In the genomic region with DNA sequence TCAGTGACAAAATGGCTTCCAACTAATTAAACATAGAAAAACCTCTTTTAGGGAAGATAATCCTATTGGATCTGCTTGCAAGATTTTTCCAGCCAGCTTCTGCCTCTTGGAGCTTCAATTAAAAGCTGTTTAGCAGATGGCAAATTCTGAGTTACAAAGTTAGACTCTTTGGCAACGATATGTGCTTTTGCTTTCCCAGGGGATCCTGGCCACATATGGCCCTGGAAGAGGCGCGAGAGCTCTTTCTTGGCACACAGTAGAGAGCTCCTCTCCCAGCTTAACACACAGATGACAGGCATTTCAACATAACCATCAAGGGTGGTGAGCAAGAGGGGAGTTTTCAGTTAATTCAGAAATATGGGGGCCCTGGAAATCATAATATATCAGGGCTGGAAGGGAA, we compare ENCODE assay signal across 15 cellular contexts. TPM values are rescaled to one million over a fixed set of nuclear protein-coding genes. Genes with fewer than 3 reads are reported as not detected.
DNase-seq lines count a peak whose midpoint lies in the region; ATAC-seq and TF ChIP-seq lines count a peak whose summit lies in the region.
"Had no signal": no experiment of that assay in that cellular context is flagged by ENCODE, and none has a peak within 500 bp of the region (broad histone marks: within the 10 kb centered on the region; RNA-seq: fewer than 3 reads in every experiment).

No MANE protein-coding gene starts in this region.

- intact Hi-C loops in breast epithelium (cut with DNase I; ENCODE audit: low total_unique reads), result no loop called here
- intact Hi-C loops in left ventricle myocardium inferior (cut with micrococcal nuclease), result no loop called here

- ATAC-seq in GM18907 (IDR thresholded peaks at IDR 0.05; ENCODE audit: unreplicated experiment), result no peak
- ATAC-seq: Panc1, T-helper 17 cell had no signal

- no peak for TF ChIP-seq POLR2A in breast epithelium (IDR thresholded peaks at IDR 0.05)

- no peaks in the 10 kb centered on the region for H3K9me3 ChIP-seq in breast epithelium
- peaks cover 21% of the 10 kb centered on the region for H3K9me3 ChIP-seq in left ventricle myocardium inferior (replicated peaks)
- H3K9me3 ChIP-seq: ovary had no signal

- DNase-seq in GM04504 (ENCODE audit: low read depth), result peak; percentile 91
- no peak for DNase-seq in breast epithelium (ENCODE audit: low spot score in 2 of 2)
- peak; percentile 37 for DNase-seq in left ventricle myocardium inferior
- DNase-seq in skeletal muscle cell (ENCODE audit: low read depth), result peak; percentile 84
- DNase-seq in activated naive CD4-positive, alpha-beta T cell treated with Interleukin-2 at 50 U/mL for 16 hours, result no peak
- no peak for DNase-seq in effector CD4-positive, alpha-beta T cell
- no peak for DNase-seq in OCI-M1 (lab: John Stamatoyannopoulos, UW)
- DNase-seq: activated CD4-positive, alpha-beta T cell treated with anti-CD3 and anti-CD28 coated beads, Interleukin-2, amount 10 ng/mL, durations not matched to agents 7 days and 5 days; activated effector memory CD4-positive, alpha-beta T cell treated with Interleukin-2 at 50 U/mL for 16 hours; foreskin melanocyte; ovary; stimulated activated CD4-positive, alpha-beta T cell treated with anti-CD3 and anti-CD28 coated beads, Interleukin-2, amount 100 ng/mL, for 48 hours; T-helper 17 cell had no signal

- H3K27ac ChIP-seq in breast epithelium (peak overlapping the region; percentile 43 to 80), left ventricle myocardium inferior (replicated peaks) (peak overlapping the region; percentile 70)

- TF ChIP-seq CTCF in breast epithelium (IDR thresholded peaks at IDR 0.05) (no peak), left ventricle myocardium inferior (IDR thresholded peaks at IDR 0.05; ENCODE audit: borderline replicate concordance) (no peak)

- no peaks in the 10 kb centered on the region for H3K36me3 ChIP-seq in breast epithelium
- no peaks in the 10 kb centered on the region for H3K36me3 ChIP-seq in left ventricle myocardium inferior
- H3K36me3 ChIP-seq: ovary had no signal

- H3K4me1 ChIP-seq in breast epithelium (peaks cover 0 to 5% of the 10 kb centered on the region in 2 donors), left ventricle myocardium inferior (peaks cover 38% of the 10 kb centered on the region)

- H3K27me3 ChIP-seq in breast epithelium (no peaks in the 10 kb centered on the region), left ventricle myocardium inferior (ENCODE audit: low read depth) (no peaks in the 10 kb centered on the region)
- H3K27me3 ChIP-seq: ovary had no signal

- H3K4me3 ChIP-seq in breast epithelium, result no peak overlapping the region
- no peak overlapping the region for H3K4me3 ChIP-seq in left ventricle myocardium inferior
- H3K4me3 ChIP-seq in skeletal muscle cell (ENCODE audit: low read depth, low read length), result no peak overlapping the region
- H3K4me3 ChIP-seq: ovary had no signal

RNA-seq across cellular contexts. Expression of a gene that starts 41.6 kb away (rescaled TPM):
- total RNA-seq in breast epithelium, result 100 to 1,000 TPM in 2 of 3 donors, 10 to 100 TPM in 1; 68.5 to 492 (median 215) TPM
- 6.6 TPM for total RNA-seq in left ventricle myocardium inferior
- total RNA-seq: activated CD4-positive, alpha-beta T cell treated with anti-CD3 and anti-CD28 coated beads, Interleukin-2, amount 10 ng/mL, durations not matched to agents 7 days and 5 days had no signal

Comparison
In these comparisons a context has a peak if more than half of its experiments do, and no peak if none do; other contexts are left out.
1. DNase-seq: peak in GM04504 (single experiment), left ventricle myocardium inferior (single experiment) and skeletal muscle cell (single experiment); none in breast epithelium (0 of 2), activated naive CD4-positive, alpha-beta T cell treated with Interleukin-2 at 50 U/mL for 16 hours (single experiment), effector CD4-positive, alpha-beta T cell (single experiment) and OCI-M1 (single experiment).